Comparison of ENCODE assay signal across 9 cellular contexts in the genomic region with DNA sequence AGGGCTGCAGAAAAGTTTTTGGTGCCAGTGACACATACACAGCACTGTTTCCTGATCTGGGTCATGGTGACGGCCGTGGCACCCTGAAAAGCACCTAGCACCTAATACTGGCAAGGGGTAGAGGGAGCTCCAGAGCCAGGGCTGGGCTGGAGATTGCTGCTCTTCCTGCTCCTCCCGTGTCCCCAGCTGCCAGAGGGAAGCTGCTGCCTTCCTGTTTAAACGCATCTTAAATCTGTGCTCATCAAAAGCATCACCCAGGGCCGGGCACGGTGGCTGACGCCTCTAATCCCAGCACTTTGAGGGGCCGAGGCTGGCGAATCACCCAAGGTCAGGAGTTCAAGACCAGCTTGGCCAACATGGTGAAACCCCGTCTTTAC.
DNase-seq lines count a peak whose midpoint lies in the region; ATAC-seq, FAIRE-seq and TF ChIP-seq lines count a peak whose summit lies in the region.
"Had no signal": no experiment of that assay in that cellular context is flagged by ENCODE, and none has a peak within 500 bp of the region (broad histone marks: within the 10 kb centered on the region; RNA-seq: fewer than 3 reads in every experiment).

No MANE protein-coding gene starts in this region.

- peaks cover 5 to 6% of the 10 kb centered on the region in 2 donors for H3K4me1 ChIP-seq in kidney (ENCODE audit: control insufficient read depth in 1 of 2, insufficient read depth in 1 of 2, low read depth in 1 of 2, low read length in 2 of 2)
- H3K4me1 ChIP-seq in stomach smooth muscle (ENCODE audit: control insufficient read depth, insufficient read depth, low read length) = peaks cover 27% of the 10 kb centered on the region

- H3K9me3 ChIP-seq in kidney (ENCODE audit: control insufficient read depth in 1 of 2, low read length in 2 of 2) (no peaks in the 10 kb centered on the region), stomach smooth muscle (ENCODE audit: control insufficient read depth in 2 of 2, low read length in 2 of 2) (no peaks in the 10 kb centered on the region)

- no peaks in the 10 kb centered on the region for H3K9me3 Mint-ChIP-seq in brain

- DNase-seq in ACHN (peak; percentile 74), GM03348 (ENCODE audit: low spot score) (peak; percentile 86), NCI-H146 treated with DMSO at 0.1 percent for 48 hours (lab: John Stamatoyannopoulos, UW; ENCODE audit: unreplicated experiment) (peak; percentile 43), kidney (peak; percentile 90), activated gamma-delta T cell treated with Interleukin-2 at 50 U/mL for 16 hours (no peak)

- ATAC-seq in HG02973 (IDR thresholded peaks at IDR 0.05; ENCODE audit: unreplicated experiment) = no peak

- TF ChIP-seq CTCF in brain (conservative IDR thresholded peaks at IDR 0.05) (peak; percentile 25 to 49), kidney (IDR thresholded peaks at IDR 0.05; ENCODE audit: borderline replicate concordance, extremely low read depth, insufficient read depth) (peak; percentile 58)

- no peaks in the 10 kb centered on the region for H3K36me3 Mint-ChIP-seq in brain

- H3K27ac ChIP-seq in kidney (ENCODE audit: low read depth in 2 of 2, low read length in 2 of 2) (no peak overlapping the region), stomach smooth muscle (ENCODE audit: low read length) (peak overlapping the region; percentile 73)

- H3K4me1 Mint-ChIP-seq in brain = peaks cover 22% of the 10 kb centered on the region

- no peak overlapping the region for H3K4me3 Mint-ChIP-seq in brain

- H3K27me3 ChIP-seq in stomach smooth muscle (ENCODE audit: control insufficient read depth in 1 of 2, insufficient read depth in 2 of 2, low read length in 2 of 2) = no peaks in the 10 kb centered on the region

- FAIRE-seq in kidney (lab: Jason Lieb, UNC) = no peak
- FAIRE-seq: endometrium had no signal

- H3K9ac ChIP-seq in kidney (ENCODE audit: low read length in 2 of 2) (no peak overlapping the region), stomach smooth muscle (ENCODE audit: low read length in 2 of 2) (peak overlapping the region in 1 of 2 donors; percentile 44)

- in situ Hi-C loops in ACHN (cut with HindIII; ENCODE audit: low pct_ligation_motif_present, low pct_unique_long_range_greater_than_20kb, low sequenced_read_pairs) = no loop called here

- no peaks in the 10 kb centered on the region for H3K27me3 Mint-ChIP-seq in brain

- H3K27ac Mint-ChIP-seq in brain = peak overlapping the region in 3 of 5 experiments; percentile 43 to 83 (median 79)

- no peak overlapping the region for H3K4me3 ChIP-seq in kidney (ENCODE audit: low read length in 2 of 2)
- H3K4me3 ChIP-seq in stomach smooth muscle (ENCODE audit: low read length in 2 of 2) = peak overlapping the region; percentile 47 to 51

- intact Hi-C loops in kidney (cut with DNase I) = no loop called here

- H3K36me3 ChIP-seq in kidney (ENCODE audit: control insufficient read depth in 1 of 2, insufficient read depth in 2 of 2, low read length in 2 of 2) = no peaks in the 10 kb centered on the region
- H3K36me3 ChIP-seq in stomach smooth muscle (ENCODE audit: control insufficient read depth in 2 of 2, insufficient read depth in 2 of 2, low read length in 2 of 2) = no peaks in the 10 kb centered on the region

Comparison
In these comparisons a context has a peak if more than half of its experiments do, and no peak if none do; other contexts are left out.
1. H3K4me3 ChIP-seq: peak in stomach smooth muscle (2 of 2); none in kidney (0 of 2).